7 cellular contexts compared by ENCODE assay signal in the genomic region with DNA sequence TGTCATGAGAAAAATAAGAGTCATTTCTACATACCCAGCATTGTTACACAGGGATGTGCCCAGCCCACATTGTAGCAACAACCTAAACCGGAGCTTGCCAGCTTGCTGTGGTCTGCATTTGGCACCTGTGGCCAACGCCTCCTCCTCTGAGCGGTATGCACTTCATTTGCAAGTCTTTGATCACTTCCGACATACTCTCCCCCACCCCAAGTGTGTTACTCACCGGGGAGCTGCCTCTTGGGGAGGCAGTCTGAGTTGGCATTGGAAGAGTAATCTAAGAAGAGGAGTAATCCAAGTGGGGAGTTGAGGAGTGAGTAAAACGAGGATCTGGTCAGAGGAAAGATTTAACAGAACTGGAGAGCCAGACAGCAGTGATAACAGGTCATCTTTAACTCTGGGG. TPM values are rescaled to one million over a fixed set of nuclear protein-coding genes. Genes with fewer than 3 reads are reported as not detected.
DNase-seq lines count a peak whose midpoint lies in the region; ATAC-seq, FAIRE-seq and TF ChIP-seq lines count a peak whose summit lies in the region.

No MANE protein-coding gene starts in this region.

- no peak for TF ChIP-seq CTCF in lung (IDR thresholded peaks at IDR 0.05; ENCODE audit: control extremely low read depth, extremely low read depth)

- H3K4me1 ChIP-seq in lung (ENCODE audit: control insufficient read depth in 2 of 2, insufficient read depth in 2 of 2, low read length in 2 of 2): peaks cover 0 to 24% of the 10 kb centered on the region in 2 donors

- DNase-seq in H54 (ENCODE audit: insufficient read length, low spot score) (peak; percentile 34), RPMI8226 (peak; percentile 94), lung (ENCODE audit: low spot score) (peak; percentile 79), HUDEP-2 (lab: John Stamatoyannopoulos, UW; ENCODE audit: unreplicated experiment in 76 of 76) (no peak), NCI-H82 (lab: John Stamatoyannopoulos, UW) (no peak)
- DNase-seq in activated naive CD4-positive, alpha-beta T cell treated with anti-CD3 and anti-CD28 coated beads, Interleukin-2, amount 50 U/mL, for 16 hours: peak; percentile 88
- DNase-seq in stimulated activated CD8-positive, alpha-beta memory T cell treated with anti-CD3 and anti-CD28 coated beads, Interleukin-7, amount 100 ng/mL, for 48 hours (ENCODE audit: extremely low read depth in 1 of 2, low read depth in 1 of 2): peak; percentile 66 to 88

- FAIRE-seq in H54 (lab: Jason Lieb, UNC): peak; percentile 57

- no peaks in the 10 kb centered on the region for H3K27me3 ChIP-seq in lung (ENCODE audit: control insufficient read depth, insufficient read depth)

- H3K4me3 ChIP-seq in lung: no peak overlapping the region

- H3K27ac ChIP-seq in lung (ENCODE audit: low read depth in 1 of 2, low read length in 1 of 2): peak overlapping the region in 1 of 2 donors; percentile 34

- ATAC-seq in lung (ENCODE audit: insufficient read depth, low FRiP score): peak; percentile 44

- no peaks in the 10 kb centered on the region for H3K9me3 ChIP-seq in lung (ENCODE audit: control insufficient read depth in 2 of 2, insufficient read depth in 1 of 2, low read length in 1 of 2)

- TF ChIP-seq POLR2A in H54 (IDR thresholded peaks at IDR 0.05; ENCODE audit: low read depth, low read length): no peak

- 25 to 37% methylated on average over 6 of the region's 6 CpGs for WGBS in lung, 2 donors

- H3K36me3 ChIP-seq in lung (ENCODE audit: control insufficient read depth in 2 of 2, insufficient read depth in 2 of 2, low read length in 2 of 2): no peaks in the 10 kb centered on the region

RNA-seq across cellular contexts. Expression of a gene that starts 3.8 kb away (rescaled TPM):
- total RNA-seq in lung: 10 to 100 TPM; 14.7 to 19.5 TPM
- 1 to 10 TPM; 3.2 to 7.4 TPM for polyA plus RNA-seq in lung

Comparison
In these comparisons a context has a peak if more than half of its experiments do, and no peak if none do; other contexts are left out.
1. DNase-seq: peak in H54 (single experiment), RPMI8226 (single experiment), activated naive CD4-positive, alpha-beta T cell treated with anti-CD3 and anti-CD28 coated beads, Interleukin-2, amount 50 U/mL, for 16 hours (single experiment), lung (single experiment) and stimulated activated CD8-positive, alpha-beta memory T cell treated with anti-CD3 and anti-CD28 coated beads, Interleukin-7, amount 100 ng/mL, for 48 hours (2 of 2); none in HUDEP-2 (0 of 76) and NCI-H82 (single experiment).